17 cellular contexts compared by ENCODE assay signal in genomic region chr14:57960946-57961792, GRCh38.
"Had no signal": no experiment of that assay in that cellular context is flagged by ENCODE, and none has a peak within 500 bp of the region (broad histone marks: within the 10 kb centered on the region; RNA-seq: fewer than 3 reads in every experiment).

No MANE protein-coding gene starts in this region.

- H3K27ac ChIP-seq: colonic mucosa, ovary, right lobe of liver had no signal

- H3K4me3 Mint-ChIP-seq: activated B cell treated with CpG ODN at 0.5 μM for 24 hours; activated CD4-positive, alpha-beta memory T cell treated with anti-CD3 and anti-CD28 coated beads for 36 hours; activated naive CD8-positive, alpha-beta T cell; stimulated activated effector memory CD8-positive, alpha-beta T cell treated with anti-CD3 and anti-CD28 coated beads, Interleukin-12 subunit alpha, Interleukin-12 subunit beta, amount 100 ng/mL, for 72 hours; T-helper 17 cell had no signal

- DNase-seq: activated B cell treated with CpG ODN at 0.5 μM for 24 hours; activated CD4-positive, alpha-beta memory T cell treated with anti-CD3 and anti-CD28 coated beads for 36 hours; activated CD4-positive, alpha-beta T cell treated with anti-CD3 and anti-CD28 coated beads for 4 hours; activated T-cell treated with anti-CD3 and anti-CD28 coated beads for 4 hours; colonic mucosa; erythroblast; head of caudate nucleus; kidney; ovary; right lobe of liver; stimulated activated CD4-positive, alpha-beta T cell treated with anti-CD3 and anti-CD28 coated beads, Interleukin-4, amount 100 ng/mL, for 1 hour; T-helper 17 cell had no signal

- H3K9me3 ChIP-seq: colonic mucosa, ovary, right lobe of liver, tibial nerve had no signal

- H3K4me1 ChIP-seq: colonic mucosa, right lobe of liver had no signal

- H3K4me3 ChIP-seq: colonic mucosa, ovary, right lobe of liver, smooth muscle cell, tibial nerve had no signal

- H3K27ac Mint-ChIP-seq: activated B cell treated with CpG ODN at 0.5 μM for 24 hours; activated CD4-positive, alpha-beta memory T cell treated with anti-CD3 and anti-CD28 coated beads for 36 hours; activated naive CD8-positive, alpha-beta T cell; stimulated activated effector memory CD8-positive, alpha-beta T cell treated with anti-CD3 and anti-CD28 coated beads, Interleukin-12 subunit alpha, Interleukin-12 subunit beta, amount 100 ng/mL, for 72 hours; T-helper 17 cell had no signal

- H3K36me3 ChIP-seq: colonic mucosa, ovary, right lobe of liver, tibial nerve had no signal

- H3K27me3 ChIP-seq: colonic mucosa, ovary, right lobe of liver, tibial nerve had no signal

- H3K4me1 Mint-ChIP-seq: activated B cell treated with CpG ODN at 0.5 μM for 24 hours; stimulated activated effector memory CD8-positive, alpha-beta T cell treated with anti-CD3 and anti-CD28 coated beads, Interleukin-12 subunit alpha, Interleukin-12 subunit beta, amount 100 ng/mL, for 72 hours; T-helper 17 cell had no signal

- H3K9me3 Mint-ChIP-seq: activated B cell treated with CpG ODN at 0.5 μM for 24 hours; activated CD4-positive, alpha-beta memory T cell treated with anti-CD3 and anti-CD28 coated beads for 36 hours; stimulated activated effector memory CD8-positive, alpha-beta T cell treated with anti-CD3 and anti-CD28 coated beads, Interleukin-12 subunit alpha, Interleukin-12 subunit beta, amount 100 ng/mL, for 72 hours had no signal

- H3K27me3 Mint-ChIP-seq: activated CD4-positive, alpha-beta memory T cell treated with anti-CD3 and anti-CD28 coated beads for 36 hours had no signal

- ATAC-seq: left lobe of liver; right lobe of liver; stimulated activated effector memory CD8-positive, alpha-beta T cell treated with anti-CD3 and anti-CD28 coated beads, Interleukin-12 subunit alpha, Interleukin-12 subunit beta, amount 100 ng/mL, for 72 hours; T-helper 17 cell had no signal

- H3K36me3 Mint-ChIP-seq: activated CD4-positive, alpha-beta memory T cell treated with anti-CD3 and anti-CD28 coated beads for 36 hours; activated naive CD8-positive, alpha-beta T cell; stimulated activated effector memory CD8-positive, alpha-beta T cell treated with anti-CD3 and anti-CD28 coated beads, Interleukin-12 subunit alpha, Interleukin-12 subunit beta, amount 100 ng/mL, for 72 hours had no signal
